Comparison of ENCODE assay signal across 1 cellular context in the genomic region with DNA sequence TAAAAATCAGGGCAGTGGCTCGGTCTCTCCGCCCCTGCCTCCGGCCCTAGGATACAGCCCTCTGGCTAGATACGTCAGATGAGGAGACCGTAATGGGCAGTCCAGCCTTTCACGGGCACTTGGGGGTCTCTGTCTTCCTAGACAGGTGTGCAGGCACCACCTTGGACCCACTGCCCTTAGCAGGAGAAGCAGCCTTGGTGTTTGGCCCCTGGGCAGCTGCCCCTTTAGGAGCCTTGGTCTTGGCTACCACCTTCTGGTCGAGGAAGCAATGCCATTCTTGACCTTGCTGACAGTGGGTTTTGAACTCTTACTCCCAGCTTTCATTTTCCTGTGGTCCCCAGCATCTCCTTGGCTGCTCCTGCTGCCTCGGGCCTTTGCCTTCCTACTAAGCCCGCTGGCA.
TF ChIP-seq lines count a peak whose summit lies in the region.

No MANE protein-coding gene starts in this region.

TF ChIP-seq in H1, 55 proteins besides CTCF, POLR2A, EP300 and RAD21 (continued from another document):
- TF ChIP-seq SIX5 (IDR thresholded peaks at IDR 0.05; ENCODE audit: low read depth, low read length) (no peak), SIRT6 (IDR thresholded peaks at IDR 0.05; ENCODE audit: low read length) (no peak), JUND (IDR thresholded peaks at IDR 0.05; ENCODE audit: low read length) (no peak), ASH2L (IDR thresholded peaks at IDR 0.05; ENCODE audit: low read length) (no peak), CREB1 (IDR thresholded peaks at IDR 0.05) (no peak)
- TF ChIP-seq, protein P1, sequence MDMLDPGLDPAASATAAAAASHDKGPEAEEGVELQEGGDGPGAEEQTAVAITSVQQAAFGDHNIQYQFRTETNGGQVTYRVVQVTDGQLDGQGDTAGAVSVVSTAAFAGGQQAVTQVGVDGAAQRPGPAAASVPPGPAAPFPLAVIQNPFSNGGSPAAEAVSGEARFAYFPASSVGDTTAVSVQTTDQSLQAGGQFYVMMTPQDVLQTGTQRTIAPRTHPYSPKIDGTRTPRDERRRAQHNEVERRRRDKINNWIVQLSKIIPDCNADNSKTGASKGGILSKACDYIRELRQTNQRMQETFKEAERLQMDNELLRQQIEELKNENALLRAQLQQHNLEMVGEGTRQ (IDR thresholded peaks at IDR 0.05; ENCODE audit: low read length) = no peak
- TF ChIP-seq, protein P2, sequence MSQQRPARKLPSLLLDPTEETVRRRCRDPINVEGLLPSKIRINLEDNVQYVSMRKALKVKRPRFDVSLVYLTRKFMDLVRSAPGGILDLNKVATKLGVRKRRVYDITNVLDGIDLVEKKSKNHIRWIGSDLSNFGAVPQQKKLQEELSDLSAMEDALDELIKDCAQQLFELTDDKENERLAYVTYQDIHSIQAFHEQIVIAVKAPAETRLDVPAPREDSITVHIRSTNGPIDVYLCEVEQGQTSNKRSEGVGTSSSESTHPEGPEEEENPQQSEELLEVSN (IDR thresholded peaks at IDR 0.05) = no peak
- TF ChIP-seq, protein P3, sequence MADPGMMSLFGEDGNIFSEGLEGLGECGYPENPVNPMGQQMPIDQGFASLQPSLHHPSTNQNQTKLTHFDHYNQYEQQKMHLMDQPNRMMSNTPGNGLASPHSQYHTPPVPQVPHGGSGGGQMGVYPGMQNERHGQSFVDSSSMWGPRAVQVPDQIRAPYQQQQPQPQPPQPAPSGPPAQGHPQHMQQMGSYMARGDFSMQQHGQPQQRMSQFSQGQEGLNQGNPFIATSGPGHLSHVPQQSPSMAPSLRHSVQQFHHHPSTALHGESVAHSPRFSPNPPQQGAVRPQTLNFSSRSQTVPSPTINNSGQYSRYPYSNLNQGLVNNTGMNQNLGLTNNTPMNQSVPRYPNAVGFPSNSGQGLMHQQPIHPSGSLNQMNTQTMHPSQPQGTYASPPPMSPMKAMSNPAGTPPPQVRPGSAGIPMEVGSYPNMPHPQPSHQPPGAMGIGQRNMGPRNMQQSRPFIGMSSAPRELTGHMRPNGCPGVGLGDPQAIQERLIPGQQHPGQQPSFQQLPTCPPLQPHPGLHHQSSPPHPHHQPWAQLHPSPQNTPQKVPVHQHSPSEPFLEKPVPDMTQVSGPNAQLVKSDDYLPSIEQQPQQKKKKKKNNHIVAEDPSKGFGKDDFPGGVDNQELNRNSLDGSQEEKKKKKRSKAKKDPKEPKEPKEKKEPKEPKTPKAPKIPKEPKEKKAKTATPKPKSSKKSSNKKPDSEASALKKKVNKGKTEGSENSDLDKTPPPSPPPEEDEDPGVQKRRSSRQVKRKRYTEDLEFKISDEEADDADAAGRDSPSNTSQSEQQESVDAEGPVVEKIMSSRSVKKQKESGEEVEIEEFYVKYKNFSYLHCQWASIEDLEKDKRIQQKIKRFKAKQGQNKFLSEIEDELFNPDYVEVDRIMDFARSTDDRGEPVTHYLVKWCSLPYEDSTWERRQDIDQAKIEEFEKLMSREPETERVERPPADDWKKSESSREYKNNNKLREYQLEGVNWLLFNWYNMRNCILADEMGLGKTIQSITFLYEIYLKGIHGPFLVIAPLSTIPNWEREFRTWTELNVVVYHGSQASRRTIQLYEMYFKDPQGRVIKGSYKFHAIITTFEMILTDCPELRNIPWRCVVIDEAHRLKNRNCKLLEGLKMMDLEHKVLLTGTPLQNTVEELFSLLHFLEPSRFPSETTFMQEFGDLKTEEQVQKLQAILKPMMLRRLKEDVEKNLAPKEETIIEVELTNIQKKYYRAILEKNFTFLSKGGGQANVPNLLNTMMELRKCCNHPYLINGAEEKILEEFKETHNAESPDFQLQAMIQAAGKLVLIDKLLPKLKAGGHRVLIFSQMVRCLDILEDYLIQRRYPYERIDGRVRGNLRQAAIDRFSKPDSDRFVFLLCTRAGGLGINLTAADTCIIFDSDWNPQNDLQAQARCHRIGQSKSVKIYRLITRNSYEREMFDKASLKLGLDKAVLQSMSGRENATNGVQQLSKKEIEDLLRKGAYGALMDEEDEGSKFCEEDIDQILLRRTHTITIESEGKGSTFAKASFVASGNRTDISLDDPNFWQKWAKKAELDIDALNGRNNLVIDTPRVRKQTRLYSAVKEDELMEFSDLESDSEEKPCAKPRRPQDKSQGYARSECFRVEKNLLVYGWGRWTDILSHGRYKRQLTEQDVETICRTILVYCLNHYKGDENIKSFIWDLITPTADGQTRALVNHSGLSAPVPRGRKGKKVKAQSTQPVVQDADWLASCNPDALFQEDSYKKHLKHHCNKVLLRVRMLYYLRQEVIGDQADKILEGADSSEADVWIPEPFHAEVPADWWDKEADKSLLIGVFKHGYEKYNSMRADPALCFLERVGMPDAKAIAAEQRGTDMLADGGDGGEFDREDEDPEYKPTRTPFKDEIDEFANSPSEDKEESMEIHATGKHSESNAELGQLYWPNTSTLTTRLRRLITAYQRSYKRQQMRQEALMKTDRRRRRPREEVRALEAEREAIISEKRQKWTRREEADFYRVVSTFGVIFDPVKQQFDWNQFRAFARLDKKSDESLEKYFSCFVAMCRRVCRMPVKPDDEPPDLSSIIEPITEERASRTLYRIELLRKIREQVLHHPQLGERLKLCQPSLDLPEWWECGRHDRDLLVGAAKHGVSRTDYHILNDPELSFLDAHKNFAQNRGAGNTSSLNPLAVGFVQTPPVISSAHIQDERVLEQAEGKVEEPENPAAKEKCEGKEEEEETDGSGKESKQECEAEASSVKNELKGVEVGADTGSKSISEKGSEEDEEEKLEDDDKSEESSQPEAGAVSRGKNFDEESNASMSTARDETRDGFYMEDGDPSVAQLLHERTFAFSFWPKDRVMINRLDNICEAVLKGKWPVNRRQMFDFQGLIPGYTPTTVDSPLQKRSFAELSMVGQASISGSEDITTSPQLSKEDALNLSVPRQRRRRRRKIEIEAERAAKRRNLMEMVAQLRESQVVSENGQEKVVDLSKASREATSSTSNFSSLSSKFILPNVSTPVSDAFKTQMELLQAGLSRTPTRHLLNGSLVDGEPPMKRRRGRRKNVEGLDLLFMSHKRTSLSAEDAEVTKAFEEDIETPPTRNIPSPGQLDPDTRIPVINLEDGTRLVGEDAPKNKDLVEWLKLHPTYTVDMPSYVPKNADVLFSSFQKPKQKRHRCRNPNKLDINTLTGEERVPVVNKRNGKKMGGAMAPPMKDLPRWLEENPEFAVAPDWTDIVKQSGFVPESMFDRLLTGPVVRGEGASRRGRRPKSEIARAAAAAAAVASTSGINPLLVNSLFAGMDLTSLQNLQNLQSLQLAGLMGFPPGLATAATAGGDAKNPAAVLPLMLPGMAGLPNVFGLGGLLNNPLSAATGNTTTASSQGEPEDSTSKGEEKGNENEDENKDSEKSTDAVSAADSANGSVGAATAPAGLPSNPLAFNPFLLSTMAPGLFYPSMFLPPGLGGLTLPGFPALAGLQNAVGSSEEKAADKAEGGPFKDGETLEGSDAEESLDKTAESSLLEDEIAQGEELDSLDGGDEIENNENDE (IDR thresholded peaks at IDR 0.05; ENCODE audit: insufficient replicate concordance, low read length) = no peak
- TF ChIP-seq, protein P4, sequence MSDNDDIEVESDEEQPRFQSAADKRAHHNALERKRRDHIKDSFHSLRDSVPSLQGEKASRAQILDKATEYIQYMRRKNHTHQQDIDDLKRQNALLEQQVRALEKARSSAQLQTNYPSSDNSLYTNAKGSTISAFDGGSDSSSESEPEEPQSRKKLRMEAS (IDR thresholded peaks at IDR 0.05) = no peak
